17 cellular contexts compared by ENCODE assay signal in the genomic region with DNA sequence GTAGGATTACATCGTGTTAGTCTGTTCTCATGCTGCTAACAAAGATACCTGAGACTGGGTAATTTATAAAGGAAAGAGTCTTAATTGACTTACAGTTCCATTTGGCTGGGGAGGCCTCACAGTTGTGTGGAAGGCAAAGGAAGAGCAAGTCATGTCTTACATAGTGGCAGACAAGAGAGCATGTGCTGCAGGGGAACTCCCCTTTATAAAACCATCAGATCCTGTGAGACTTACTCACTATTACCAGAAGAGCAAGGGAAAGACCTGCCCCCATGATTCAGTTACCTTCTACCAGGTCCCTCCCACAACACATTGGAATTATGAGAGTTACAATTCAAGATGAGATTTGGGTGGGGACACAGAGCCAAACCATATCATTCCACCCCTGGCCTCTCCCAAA. TPM values are rescaled to one million over a fixed set of nuclear protein-coding genes. Genes with fewer than 3 reads are reported as not detected.
DNase-seq lines count a peak whose midpoint lies in the region; ATAC-seq and TF ChIP-seq lines count a peak whose summit lies in the region.
"Had no signal": no experiment of that assay in that cellular context is flagged by ENCODE, and none has a peak within 500 bp of the region (broad histone marks: within the 10 kb centered on the region; RNA-seq: fewer than 3 reads in every experiment).

No MANE protein-coding gene starts in this region.

- no peak overlapping the region for H3K4me3 Mint-ChIP-seq in T-helper 17 cell
- H3K4me3 Mint-ChIP-seq in activated naive CD8-positive, alpha-beta T cell treated with anti-CD3 and anti-CD28 coated beads, Interleukin-2, amount 50 U/mL, for 24 hours, result peak overlapping the region; percentile 40
- H3K4me3 Mint-ChIP-seq in chondrocyte (ENCODE audit: unreplicated experiment), result no peak overlapping the region
- H3K4me3 Mint-ChIP-seq: GM23338 had no signal

- H3K9me3 ChIP-seq in T-helper 17 cell (ENCODE audit: control insufficient read depth, low read length, poor library complexity, severe bottlenecking), result no peaks in the 10 kb centered on the region
- no peaks in the 10 kb centered on the region for H3K9me3 ChIP-seq in MG63
- H3K9me3 ChIP-seq: BE2C, Caco-2, left lung, SJSA1 had no signal

- no peaks in the 10 kb centered on the region for H3K27me3 ChIP-seq in MG63
- H3K27me3 ChIP-seq: BE2C, left lung, SJSA1 had no signal

- ATAC-seq in T-helper 17 cell, result no peak
- peak; percentile 56 for ATAC-seq in activated naive CD8-positive, alpha-beta T cell treated with anti-CD3 and anti-CD28 coated beads, Interleukin-2, amount 50 U/mL, for 24 hours
- ATAC-seq: GM23338, left lung, Panc1 had no signal

- H3K4me3 ChIP-seq in MG63, result no peak overlapping the region
- H3K4me3 ChIP-seq: GM23338, left lung, SJSA1 had no signal

- peaks cover 8% of the 10 kb centered on the region for H3K36me3 Mint-ChIP-seq in T-helper 17 cell (ENCODE audit: low read depth)
- H3K36me3 Mint-ChIP-seq in activated naive CD8-positive, alpha-beta T cell treated with anti-CD3 and anti-CD28 coated beads, Interleukin-2, amount 50 U/mL, for 24 hours (ENCODE audit: low read depth), result peaks cover 54% of the 10 kb centered on the region
- H3K36me3 Mint-ChIP-seq in chondrocyte (ENCODE audit: low read depth), result peaks cover 1% of the 10 kb centered on the region

- no peaks in the 10 kb centered on the region for H3K36me3 ChIP-seq in MG63
- H3K36me3 ChIP-seq: SJSA1 had no signal

- H3K9me3 Mint-ChIP-seq in activated naive CD8-positive, alpha-beta T cell treated with anti-CD3 and anti-CD28 coated beads, Interleukin-2, amount 50 U/mL, for 24 hours, result peaks cover 7% of the 10 kb centered on the region
- H3K9me3 Mint-ChIP-seq in chondrocyte (ENCODE audit: low read depth), result no peaks in the 10 kb centered on the region
- H3K9me3 Mint-ChIP-seq: GM23338 had no signal

- peak; percentile 4 to 18 for DNase-seq in activated CD4-positive, alpha-beta T cell treated with anti-CD3 and anti-CD28 coated beads for 24 hours (ENCODE audit: low read depth in 2 of 2)
- no peak for DNase-seq in activated CD4-positive, alpha-beta T cell treated with anti-CD3 and anti-CD28 coated beads for 1 hour
- no peak for DNase-seq in T-helper 17 cell
- DNase-seq in activated naive CD8-positive, alpha-beta T cell treated with anti-CD3 and anti-CD28 coated beads, Interleukin-2, amount 50 U/mL, for 24 hours, result no peak
- DNase-seq in stimulated activated CD4-positive, alpha-beta T cell treated with anti-CD3 and anti-CD28 coated beads, Interleukin-2, amount 100 ng/mL, for 24 hours, result peak; percentile 13 to 28
- no peak for DNase-seq in MG63
- no peak for DNase-seq in NCI-H2029 (lab: John Stamatoyannopoulos, UW)
- no peak for DNase-seq in chondrocyte (ENCODE audit: low spot score)
- DNase-seq: BE2C, Caco-2, head of caudate nucleus, left lung, NCI-H187, NCI-H226 had no signal

- H3K27me3 Mint-ChIP-seq in T-helper 17 cell (no peaks in the 10 kb centered on the region), chondrocyte (ENCODE audit: low read depth) (no peaks in the 10 kb centered on the region)
- H3K27me3 Mint-ChIP-seq in activated naive CD8-positive, alpha-beta T cell treated with anti-CD3 and anti-CD28 coated beads, Interleukin-2, amount 50 U/mL, for 24 hours, result no peaks in the 10 kb centered on the region

- H3K27ac Mint-ChIP-seq in T-helper 17 cell (peak overlapping the region; percentile 45), chondrocyte (ENCODE audit: unreplicated experiment) (no peak overlapping the region)
- peak overlapping the region; percentile 85 for H3K27ac Mint-ChIP-seq in activated naive CD8-positive, alpha-beta T cell treated with anti-CD3 and anti-CD28 coated beads, Interleukin-2, amount 50 U/mL, for 24 hours
- H3K27ac Mint-ChIP-seq: GM23338 had no signal

- H3K4me1 Mint-ChIP-seq in T-helper 17 cell, result peaks cover 46% of the 10 kb centered on the region
- H3K4me1 Mint-ChIP-seq in activated naive CD8-positive, alpha-beta T cell treated with anti-CD3 and anti-CD28 coated beads, Interleukin-2, amount 50 U/mL, for 24 hours, result peaks cover 68% of the 10 kb centered on the region
- peaks cover 16% of the 10 kb centered on the region for H3K4me1 Mint-ChIP-seq in chondrocyte (ENCODE audit: low read depth)

- no peak for TF ChIP-seq CTCF in chondrocyte (IDR thresholded peaks at IDR 0.05)

RNA-seq across cellular contexts. Expression of a gene that starts 3.4 kb away (rescaled TPM):
- total RNA-seq in T-helper 17 cell (10 to 100 TPM; 20.7 to 21.6 TPM), chondrocyte (11.2 to 13.8 TPM (median 13.1 TPM) in 3 replicates)
- 16.9 and 38.2 TPM in 2 replicates for total RNA-seq in MG63 (2014; rRNA removed; shearing (Covaris generic); ENCODE audit: low replicate concordance)

Comparison
In these comparisons a context has a peak if more than half of its experiments do, and no peak if none do; other contexts are left out.
1. DNase-seq: peak in activated CD4-positive, alpha-beta T cell treated with anti-CD3 and anti-CD28 coated beads for 24 hours (2 of 2) and stimulated activated CD4-positive, alpha-beta T cell treated with anti-CD3 and anti-CD28 coated beads, Interleukin-2, amount 100 ng/mL, for 24 hours (2 of 2); none in activated CD4-positive, alpha-beta T cell treated with anti-CD3 and anti-CD28 coated beads for 1 hour (single experiment), T-helper 17 cell (0 of 3), activated naive CD8-positive, alpha-beta T cell treated with anti-CD3 and anti-CD28 coated beads, Interleukin-2, amount 50 U/mL, for 24 hours (single experiment), MG63 (single experiment), NCI-H2029 (single experiment) and chondrocyte (single experiment).